20 cellular contexts compared by ENCODE assay signal in the genomic region with DNA sequence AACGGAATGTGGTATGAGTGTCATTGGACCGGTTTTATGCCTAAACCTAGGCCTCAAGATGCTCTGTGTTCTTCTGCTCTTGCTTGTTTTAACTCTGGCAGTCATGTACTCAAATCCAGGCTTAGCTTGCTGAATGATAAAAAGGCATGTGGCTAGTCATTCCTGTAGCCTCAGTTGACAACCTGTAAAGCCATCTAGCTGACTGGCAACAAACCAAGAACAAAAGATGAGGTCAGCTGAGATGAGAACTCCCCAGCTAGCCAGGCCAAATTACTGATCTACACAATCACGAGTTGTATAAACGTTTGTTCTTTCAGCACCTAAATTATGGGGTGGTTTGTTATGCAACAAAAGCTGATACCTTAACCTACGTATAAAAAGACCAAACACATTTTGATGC.
DNase-seq lines count a peak whose midpoint lies in the region; ATAC-seq and TF ChIP-seq lines count a peak whose summit lies in the region.
"Had no signal": no experiment of that assay in that cellular context is flagged by ENCODE, and none has a peak within 500 bp of the region (broad histone marks: within the 10 kb centered on the region; RNA-seq: fewer than 3 reads in every experiment).

No MANE protein-coding gene starts in this region.

- intact Hi-C loops in Right ventricle myocardium inferior (cut with DNase I) (no loop called here), cardiac septum (cut with DNase I) (no loop called here)

- DNase-seq in Right ventricle myocardium inferior (ENCODE audit: missing footprints) (no peak), cardiac septum (ENCODE audit: low spot score) (no peak), NCI-H69 (lab: John Stamatoyannopoulos, UW) (peak; percentile 77), epithelial cell of proximal tubule (ENCODE audit: low read depth) (peak; percentile 2)
- no peak for DNase-seq in activated CD4-positive, alpha-beta T cell treated with anti-CD3 and anti-CD28 coated beads, Interleukin-2, amount 50 U/mL, for 48 hours
- DNase-seq: Calu3; CD8-positive, alpha-beta memory T cell; DMS153; KG1; NCI-H1105; NCI-H1694; NCI-H2171 treated with DMSO at 0.1 percent for 48 hours; NCI-H510A; PC-3; SJCRH30; T-helper 1 cell had no signal

- H3K4me3 ChIP-seq in epithelial cell of proximal tubule (ENCODE audit: low read depth, low read length): no peak overlapping the region
- H3K4me3 ChIP-seq: GM23338, HAP-1, SJCRH30 had no signal

- ATAC-seq in Right ventricle myocardium inferior (peak; percentile 69), SK-N-SH treated with all-trans-retinoic acid at 6 μM for 48 hours (no peak), HG03378 (IDR thresholded peaks at IDR 0.05; ENCODE audit: unreplicated experiment) (no peak)
- ATAC-seq: GM23338, PC-3 had no signal

- no peak for TF ChIP-seq CTCF in epithelial cell of proximal tubule (conservative IDR thresholded peaks at IDR 0.05; ENCODE audit: low read depth, low read length)

TF ChIP-seq in SK-N-SH treated with all-trans-retinoic acid at 6 μM for 48 hours, 23 proteins besides CTCF, POLR2A, EP300 and RAD21:
- no peak for TF ChIP-seq ZNF70 (CRISPR knock-in tag; IDR thresholded peaks at IDR 0.05)
- TF ChIP-seq ARNTL (CRISPR knock-in tag; IDR thresholded peaks at IDR 0.05; ENCODE audit: borderline replicate concordance, low read depth): no peak
- TF ChIP-seq GLIS3 (CRISPR knock-in tag; IDR thresholded peaks at IDR 0.05): no peak
- TF ChIP-seq, protein P1, sequence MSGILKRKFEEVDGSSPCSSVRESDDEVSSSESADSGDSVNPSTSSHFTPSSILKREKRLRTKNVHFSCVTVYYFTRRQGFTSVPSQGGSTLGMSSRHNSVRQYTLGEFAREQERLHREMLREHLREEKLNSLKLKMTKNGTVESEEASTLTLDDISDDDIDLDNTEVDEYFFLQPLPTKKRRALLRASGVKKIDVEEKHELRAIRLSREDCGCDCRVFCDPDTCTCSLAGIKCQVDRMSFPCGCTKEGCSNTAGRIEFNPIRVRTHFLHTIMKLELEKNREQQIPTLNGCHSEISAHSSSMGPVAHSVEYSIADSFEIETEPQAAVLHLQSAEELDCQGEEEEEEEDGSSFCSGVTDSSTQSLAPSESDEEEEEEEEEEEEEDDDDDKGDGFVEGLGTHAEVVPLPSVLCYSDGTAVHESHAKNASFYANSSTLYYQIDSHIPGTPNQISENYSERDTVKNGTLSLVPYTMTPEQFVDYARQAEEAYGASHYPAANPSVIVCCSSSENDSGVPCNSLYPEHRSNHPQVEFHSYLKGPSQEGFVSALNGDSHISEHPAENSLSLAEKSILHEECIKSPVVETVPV (CRISPR knock-in tag; IDR thresholded peaks at IDR 0.05): no peak
- no peak for TF ChIP-seq RARB (CRISPR knock-in tag; IDR thresholded peaks at IDR 0.05)
- TF ChIP-seq, protein P2, sequence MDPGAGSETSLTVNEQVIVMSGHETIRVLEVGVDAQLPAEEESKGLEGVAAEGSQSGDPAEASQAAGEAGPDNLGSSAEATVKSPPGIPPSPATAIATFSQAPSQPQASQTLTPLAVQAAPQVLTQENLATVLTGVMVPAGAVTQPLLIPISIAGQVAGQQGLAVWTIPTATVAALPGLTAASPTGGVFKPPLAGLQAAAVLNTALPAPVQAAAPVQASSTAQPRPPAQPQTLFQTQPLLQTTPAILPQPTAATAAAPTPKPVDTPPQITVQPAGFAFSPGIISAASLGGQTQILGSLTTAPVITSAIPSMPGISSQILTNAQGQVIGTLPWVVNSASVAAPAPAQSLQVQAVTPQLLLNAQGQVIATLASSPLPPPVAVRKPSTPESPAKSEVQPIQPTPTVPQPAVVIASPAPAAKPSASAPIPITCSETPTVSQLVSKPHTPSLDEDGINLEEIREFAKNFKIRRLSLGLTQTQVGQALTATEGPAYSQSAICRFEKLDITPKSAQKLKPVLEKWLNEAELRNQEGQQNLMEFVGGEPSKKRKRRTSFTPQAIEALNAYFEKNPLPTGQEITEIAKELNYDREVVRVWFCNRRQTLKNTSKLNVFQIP (CRISPR knock-in tag; IDR thresholded peaks at IDR 0.05; ENCODE audit: borderline replicate concordance, low read depth): no peak
- no peak for TF ChIP-seq ZFP30 (CRISPR knock-in tag; IDR thresholded peaks at IDR 0.05)
- TF ChIP-seq, protein P3, sequence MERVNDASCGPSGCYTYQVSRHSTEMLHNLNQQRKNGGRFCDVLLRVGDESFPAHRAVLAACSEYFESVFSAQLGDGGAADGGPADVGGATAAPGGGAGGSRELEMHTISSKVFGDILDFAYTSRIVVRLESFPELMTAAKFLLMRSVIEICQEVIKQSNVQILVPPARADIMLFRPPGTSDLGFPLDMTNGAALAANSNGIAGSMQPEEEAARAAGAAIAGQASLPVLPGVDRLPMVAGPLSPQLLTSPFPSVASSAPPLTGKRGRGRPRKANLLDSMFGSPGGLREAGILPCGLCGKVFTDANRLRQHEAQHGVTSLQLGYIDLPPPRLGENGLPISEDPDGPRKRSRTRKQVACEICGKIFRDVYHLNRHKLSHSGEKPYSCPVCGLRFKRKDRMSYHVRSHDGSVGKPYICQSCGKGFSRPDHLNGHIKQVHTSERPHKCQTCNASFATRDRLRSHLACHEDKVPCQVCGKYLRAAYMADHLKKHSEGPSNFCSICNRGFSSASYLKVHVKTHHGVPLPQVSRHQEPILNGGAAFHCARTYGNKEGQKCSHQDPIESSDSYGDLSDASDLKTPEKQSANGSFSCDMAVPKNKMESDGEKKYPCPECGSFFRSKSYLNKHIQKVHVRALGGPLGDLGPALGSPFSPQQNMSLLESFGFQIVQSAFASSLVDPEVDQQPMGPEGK (CRISPR knock-in tag; IDR thresholded peaks at IDR 0.05; ENCODE audit: borderline replicate concordance): no peak
- no peak for TF ChIP-seq ZNF565 (CRISPR knock-in tag; conservative IDR thresholded peaks at IDR 0.05; ENCODE audit: low read depth)

Comparison
In these comparisons a context has a peak if more than half of its experiments do, and no peak if none do; other contexts are left out.
1. DNase-seq: peak in NCI-H69 (single experiment) and epithelial cell of proximal tubule (single experiment); none in Right ventricle myocardium inferior (single experiment), cardiac septum (single experiment) and activated CD4-positive, alpha-beta T cell treated with anti-CD3 and anti-CD28 coated beads, Interleukin-2, amount 50 U/mL, for 48 hours (0 of 2).